ENCODE assay signal across 1 cellular context in genomic region chr2:174597347-174598047, GRCh38.
TF ChIP-seq lines count a peak whose summit lies in the region.

A gene with protein sequence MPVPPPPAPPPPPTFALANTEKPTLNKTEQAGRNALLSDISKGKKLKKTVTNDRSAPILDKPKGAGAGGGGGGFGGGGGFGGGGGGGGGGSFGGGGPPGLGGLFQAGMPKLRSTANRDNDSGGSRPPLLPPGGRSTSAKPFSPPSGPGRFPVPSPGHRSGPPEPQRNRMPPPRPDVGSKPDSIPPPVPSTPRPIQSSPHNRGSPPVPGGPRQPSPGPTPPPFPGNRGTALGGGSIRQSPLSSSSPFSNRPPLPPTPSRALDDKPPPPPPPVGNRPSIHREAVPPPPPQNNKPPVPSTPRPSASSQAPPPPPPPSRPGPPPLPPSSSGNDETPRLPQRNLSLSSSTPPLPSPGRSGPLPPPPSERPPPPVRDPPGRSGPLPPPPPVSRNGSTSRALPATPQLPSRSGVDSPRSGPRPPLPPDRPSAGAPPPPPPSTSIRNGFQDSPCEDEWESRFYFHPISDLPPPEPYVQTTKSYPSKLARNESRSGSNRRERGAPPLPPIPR (minus strand): TSS chr2:174597804. CDS start chr2:174585573, 12,231 bp downstream.

TF ChIP-seq in WTC11, 78 proteins besides CTCF, POLR2A, EP300 and RAD21 (continued from another document):
- TF ChIP-seq, protein P1, sequence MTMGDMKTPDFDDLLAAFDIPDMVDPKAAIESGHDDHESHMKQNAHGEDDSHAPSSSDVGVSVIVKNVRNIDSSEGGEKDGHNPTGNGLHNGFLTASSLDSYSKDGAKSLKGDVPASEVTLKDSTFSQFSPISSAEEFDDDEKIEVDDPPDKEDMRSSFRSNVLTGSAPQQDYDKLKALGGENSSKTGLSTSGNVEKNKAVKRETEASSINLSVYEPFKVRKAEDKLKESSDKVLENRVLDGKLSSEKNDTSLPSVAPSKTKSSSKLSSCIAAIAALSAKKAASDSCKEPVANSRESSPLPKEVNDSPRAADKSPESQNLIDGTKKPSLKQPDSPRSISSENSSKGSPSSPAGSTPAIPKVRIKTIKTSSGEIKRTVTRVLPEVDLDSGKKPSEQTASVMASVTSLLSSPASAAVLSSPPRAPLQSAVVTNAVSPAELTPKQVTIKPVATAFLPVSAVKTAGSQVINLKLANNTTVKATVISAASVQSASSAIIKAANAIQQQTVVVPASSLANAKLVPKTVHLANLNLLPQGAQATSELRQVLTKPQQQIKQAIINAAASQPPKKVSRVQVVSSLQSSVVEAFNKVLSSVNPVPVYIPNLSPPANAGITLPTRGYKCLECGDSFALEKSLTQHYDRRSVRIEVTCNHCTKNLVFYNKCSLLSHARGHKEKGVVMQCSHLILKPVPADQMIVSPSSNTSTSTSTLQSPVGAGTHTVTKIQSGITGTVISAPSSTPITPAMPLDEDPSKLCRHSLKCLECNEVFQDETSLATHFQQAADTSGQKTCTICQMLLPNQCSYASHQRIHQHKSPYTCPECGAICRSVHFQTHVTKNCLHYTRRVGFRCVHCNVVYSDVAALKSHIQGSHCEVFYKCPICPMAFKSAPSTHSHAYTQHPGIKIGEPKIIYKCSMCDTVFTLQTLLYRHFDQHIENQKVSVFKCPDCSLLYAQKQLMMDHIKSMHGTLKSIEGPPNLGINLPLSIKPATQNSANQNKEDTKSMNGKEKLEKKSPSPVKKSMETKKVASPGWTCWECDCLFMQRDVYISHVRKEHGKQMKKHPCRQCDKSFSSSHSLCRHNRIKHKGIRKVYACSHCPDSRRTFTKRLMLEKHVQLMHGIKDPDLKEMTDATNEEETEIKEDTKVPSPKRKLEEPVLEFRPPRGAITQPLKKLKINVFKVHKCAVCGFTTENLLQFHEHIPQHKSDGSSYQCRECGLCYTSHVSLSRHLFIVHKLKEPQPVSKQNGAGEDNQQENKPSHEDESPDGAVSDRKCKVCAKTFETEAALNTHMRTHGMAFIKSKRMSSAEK (CRISPR knock-in tag; IDR thresholded peaks at IDR 0.05; ENCODE audit: borderline replicate concordance), result no peak
- TF ChIP-seq GRHL2 (CRISPR knock-in tag; IDR thresholded peaks at IDR 0.05; ENCODE audit: insufficient replicate concordance, severe bottlenecking) (no peak), NR2C2 (CRISPR knock-in tag; IDR thresholded peaks at IDR 0.05) (no peak)
